14 cellular contexts compared by ENCODE assay signal in genomic region chr2:131016826-131017596, GRCh38.
A peak's percentile ranks its signal among the peaks of the same experiment; 100 is the strongest.
DNase-seq lines count a peak whose midpoint lies in the region; ATAC-seq and TF ChIP-seq lines count a peak whose summit lies in the region.
"Had no signal": no experiment of that assay in that cellular context is flagged by ENCODE, and none has a peak within 500 bp of the region (broad histone marks: within the 10 kb centered on the region; RNA-seq: fewer than 3 reads in every experiment).

No MANE protein-coding gene starts in this region.

- no peaks in the 10 kb centered on the region for H4K20me1 ChIP-seq in neural progenitor cell (ENCODE audit: low read depth)

- no peak overlapping the region for H3K27ac Mint-ChIP-seq in neural progenitor cell

- H3K4me3 ChIP-seq in AG10803 (ENCODE audit: low read length) = no peak overlapping the region
- H3K4me3 ChIP-seq in MG63 = no peak overlapping the region
- H3K4me3 ChIP-seq in dorsolateral prefrontal cortex = peak overlapping the region in 3 of 59 donors; percentile 3 to 7 (median 4)
- no peak overlapping the region for H3K4me3 ChIP-seq in neural progenitor cell
- H3K4me3 ChIP-seq: vagina had no signal

- H3K9me3 Mint-ChIP-seq in neural progenitor cell = no peaks in the 10 kb centered on the region

- no peaks in the 10 kb centered on the region for H3K27me3 ChIP-seq in MG63
- H3K27me3 ChIP-seq in dorsolateral prefrontal cortex = no peaks in the 10 kb centered on the region
- no peaks in the 10 kb centered on the region for H3K27me3 ChIP-seq in neural progenitor cell
- H3K27me3 ChIP-seq: vagina had no signal

- H3K4me1 ChIP-seq in neural progenitor cell = no peaks in the 10 kb centered on the region

- H3F3A ChIP-seq in neural progenitor cell (ENCODE audit: low read depth) = no peaks in the 10 kb centered on the region

- H3K27ac ChIP-seq in dorsolateral prefrontal cortex (peak overlapping the region in 47 of 59 donors; percentile 3 to 71 (median 48)), neural progenitor cell (no peak overlapping the region)
- H3K27ac ChIP-seq: vagina had no signal

- intact Hi-C loops in dorsolateral prefrontal cortex (cut with DNase I) = no loop called here

- no peaks in the 10 kb centered on the region for H3K79me2 ChIP-seq in neural progenitor cell (ENCODE audit: low read depth)

- no peak overlapping the region for H3K9ac ChIP-seq in neural progenitor cell

- H2AFZ ChIP-seq in neural progenitor cell (replicated peaks) = no peak overlapping the region

- H3K36me3 Mint-ChIP-seq in neural progenitor cell = no peaks in the 10 kb centered on the region

- H3K4me1 Mint-ChIP-seq in neural progenitor cell = peaks cover 10% of the 10 kb centered on the region

- H3K36me3 ChIP-seq in MG63 (no peaks in the 10 kb centered on the region), neural progenitor cell (no peaks in the 10 kb centered on the region)
- H3K36me3 ChIP-seq: vagina had no signal

- H3K27me3 Mint-ChIP-seq in neural progenitor cell (ENCODE audit: insufficient read depth, low read depth) = peaks cover 2% of the 10 kb centered on the region

- H3K4me2 ChIP-seq in neural progenitor cell = peak overlapping the region; percentile 2

- H3K9me3 ChIP-seq in MG63 = no peaks in the 10 kb centered on the region
- H3K9me3 ChIP-seq in neural progenitor cell (ENCODE audit: low read depth) = no peaks in the 10 kb centered on the region
- H3K9me3 ChIP-seq: vagina had no signal

- DNase-seq in AG10803 (ENCODE audit: low read depth) (peak; percentile 31), MG63 (peak; percentile 11), dorsolateral prefrontal cortex (peak in 1 of 10 donors; percentile 54), neural progenitor cell (ENCODE audit: low spot score) (no peak), HT-29 (ENCODE audit: low spot score) (no peak), GM20000 (ENCODE audit: low spot score) (no peak)
- no peak for DNase-seq in activated CD4-positive, alpha-beta T cell treated with anti-CD3 and anti-CD28 coated beads, Interleukin-2, amount 50 U/mL, for 4 hours
- DNase-seq: activated CD4-positive, CD25-positive, alpha-beta regulatory T cell treated with anti-CD3 and anti-CD28 coated beads, Interleukin-2, amount 50 U/mL, for 72 hours; activated naive CD4-positive, alpha-beta T cell treated with Interleukin-2 at 50 U/mL for 16 hours; islet precursor cell; NCI-H2081; SHP77 had no signal

- no peak overlapping the region for H3K4me3 Mint-ChIP-seq in neural progenitor cell

- ATAC-seq in HG02763 (IDR thresholded peaks at IDR 0.05; ENCODE audit: unreplicated experiment) = no peak

- no peak for TF ChIP-seq CTCF in AG10803 (conservative IDR thresholded peaks at IDR 0.05; ENCODE audit: low read length)
- TF ChIP-seq CTCF in dorsolateral prefrontal cortex (IDR thresholded peaks at IDR 0.05 in 54 of 56, conservative IDR thresholded peaks at IDR 0.05 in 2 of 56; ENCODE audit: low read depth in 1 of 56, partially characterized antibody in 56 of 56) = no peak
- no peak for TF ChIP-seq CTCF in neural progenitor cell (IDR thresholded peaks at IDR 0.05)
- TF ChIP-seq CTCF in GM20000 (IDR thresholded peaks at IDR 0.05; ENCODE audit: extremely low read depth, missing control alignments) = no peak

Comparison
In these comparisons a context has a peak if more than half of its experiments do, and no peak if none do; other contexts are left out.
1. DNase-seq: peak in AG10803 (single experiment) and MG63 (single experiment); none in neural progenitor cell (single experiment), HT-29 (single experiment), activated CD4-positive, alpha-beta T cell treated with anti-CD3 and anti-CD28 coated beads, Interleukin-2, amount 50 U/mL, for 4 hours (0 of 2) and GM20000 (single experiment).